Comparison of ENCODE assay signal across 15 cellular contexts in the genomic region with DNA sequence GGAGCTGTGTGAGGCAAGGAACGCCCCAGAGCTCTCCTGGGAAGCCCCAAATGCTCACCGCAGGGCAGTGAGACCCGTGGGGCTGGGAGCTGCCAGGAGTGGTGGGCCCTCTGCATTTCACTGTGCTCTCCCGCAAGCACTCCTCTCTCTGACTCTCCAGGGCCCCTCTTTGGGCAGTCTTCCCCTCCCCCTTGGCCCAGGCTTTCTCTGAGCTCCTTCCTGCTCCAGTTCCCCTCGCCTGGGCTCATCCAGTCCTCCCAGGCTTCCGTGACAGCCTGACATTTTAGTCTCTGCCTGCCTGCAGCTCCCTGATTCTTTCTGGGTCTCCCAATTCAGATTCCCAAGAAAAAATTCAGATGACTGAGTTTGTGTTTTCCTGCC. TPM values are rescaled to one million over a fixed set of nuclear protein-coding genes. Genes with fewer than 3 reads are reported as not detected.
DNase-seq lines count a peak whose midpoint lies in the region; ATAC-seq and TF ChIP-seq lines count a peak whose summit lies in the region.
"Had no signal": no experiment of that assay in that cellular context is flagged by ENCODE, and none has a peak within 500 bp of the region (broad histone marks: within the 10 kb centered on the region; RNA-seq: fewer than 3 reads in every experiment).

No MANE protein-coding gene starts in this region.

- peak overlapping the region; percentile 55; the same call in 1 of the 2 replicates for H3K9ac ChIP-seq in DND-41 (ENCODE audit: low read depth, low read length)

- intact Hi-C loops in OCI-LY7 (cut with micrococcal nuclease; ENCODE audit: unreplicated experiment) = no loop called here

- POLR2A ChIA-PET in RWPE1 (lab: Yijun Ruan, JAX; ENCODE audit: low non-redundant PET) = no interaction called here
- POLR2A ChIA-PET in OCI-LY7 (lab: Charles Lee) = no interaction called here

- H3K27ac ChIP-seq in DND-41 (ENCODE audit: low read length) (peak overlapping the region; percentile 95), cingulate gyrus (ENCODE audit: low read depth, low read length) (peak overlapping the region; percentile 92), RWPE1 (no peak overlapping the region), OCI-LY7 (ENCODE audit: low read depth, low read length, poor library complexity, severe bottlenecking) (no peak overlapping the region)
- H3K27ac ChIP-seq: heart left ventricle, prostate gland, stomach had no signal

- peak; percentile 19 for DNase-seq in DND-41
- peak; percentile 59 for DNase-seq in KBM-7
- DNase-seq in NCI-H128 (lab: John Stamatoyannopoulos, UW; ENCODE audit: unreplicated experiment) = no peak
- DNase-seq in hepatic stellate cell (ENCODE audit: low spot score) = no peak
- no peak for DNase-seq in RWPE1 (ENCODE audit: low spot score)
- no peak for DNase-seq in OCI-LY7 (ENCODE audit: low spot score)
- DNase-seq: CD4-positive, alpha-beta T cell; heart left ventricle; NCI-H2171; stimulated activated CD4-positive, alpha-beta T cell treated with anti-CD3 and anti-CD28 coated beads, Interleukin-4, amount 100 ng/mL, for 1 hour; stomach had no signal

- no TSS peak for BruUV-seq in OCI-LY7 (replicated peaks; lab: Mats Ljungman, UMichigan)

- H3K4me3 ChIP-seq in DND-41 (ENCODE audit: low read depth in 1 of 2, low read length in 2 of 2) = no peak overlapping the region
- H3K4me3 ChIP-seq in OCI-LY7 (ENCODE audit: low read depth, low read length, poor library complexity, severe bottlenecking) = no peak overlapping the region
- H3K4me3 ChIP-seq: heart left ventricle, lung, prostate gland, stomach had no signal

- H3K9me3 ChIP-seq in DND-41 (ENCODE audit: insufficient read depth, low read length, severe bottlenecking) (no peaks in the 10 kb centered on the region), OCI-LY7 (ENCODE audit: low read length) (no peaks in the 10 kb centered on the region)
- H3K9me3 ChIP-seq: prostate gland, stomach had no signal

- ATAC-seq in DND-41 (ENCODE audit: insufficient read depth, low read depth) = no peak

- H3K27me3 ChIP-seq in DND-41 (ENCODE audit: insufficient read depth, low read length, poor library complexity) = no peaks in the 10 kb centered on the region
- H3K27me3 ChIP-seq: heart left ventricle, stomach had no signal

- TF ChIP-seq CTCF in DND-41 (IDR thresholded peaks at IDR 0.05; ENCODE audit: borderline replicate concordance, extremely low read depth, low read length, poor library complexity, severe bottlenecking) (no peak), nephron (IDR thresholded peaks at IDR 0.05; ENCODE audit: unreplicated experiment in 3 of 3) (no peak), RWPE1 (conservative IDR thresholded peaks at IDR 0.05; ENCODE audit: low read depth) (no peak), OCI-LY7 (conservative IDR thresholded peaks at IDR 0.05; ENCODE audit: low read length) (no peak)

- H3K79me2 ChIP-seq in DND-41 (ENCODE audit: insufficient read depth, low read length) (no peaks in the 10 kb centered on the region), OCI-LY7 (ENCODE audit: insufficient read depth, low read depth, low read length) (no peaks in the 10 kb centered on the region)

- no peaks in the 10 kb centered on the region for H4K20me1 ChIP-seq in DND-41 (ENCODE audit: insufficient read depth, low read length)
- H4K20me1 ChIP-seq in OCI-LY7 (ENCODE audit: insufficient read depth, low read length) = no peaks in the 10 kb centered on the region

- no peaks in the 10 kb centered on the region for H3K9me3 Mint-ChIP-seq in nephron
- H3K9me3 Mint-ChIP-seq: CD4-positive, alpha-beta T cell had no signal

- H3K36me3 ChIP-seq in DND-41 (ENCODE audit: insufficient read depth, low read length) = no peaks in the 10 kb centered on the region
- no peaks in the 10 kb centered on the region for H3K36me3 ChIP-seq in OCI-LY7 (ENCODE audit: insufficient read depth, low read length)
- H3K36me3 ChIP-seq: heart left ventricle, prostate gland, stomach had no signal

- no peaks in the 10 kb centered on the region for H3K9me2 ChIP-seq in OCI-LY7 (ENCODE audit: insufficient read depth, low read length)

- peaks cover 25% of the 10 kb centered on the region for H3K4me1 Mint-ChIP-seq in nephron

- CTCF ChIA-PET in RWPE1 (lab: Yijun Ruan, JAX) (no interaction called here), OCI-LY7 (lab: Charles Lee; ENCODE audit: unreplicated experiment) (no interaction called here)

- peak overlapping the region; percentile 42 to 88 (median 84) for H3K27ac Mint-ChIP-seq in nephron
- H3K27ac Mint-ChIP-seq: CD4-positive, alpha-beta T cell had no signal

- H3K4me1 ChIP-seq in DND-41 (ENCODE audit: insufficient read depth, low read length) (peaks cover 72% of the 10 kb centered on the region), OCI-LY7 (ENCODE audit: insufficient read depth, low read length, poor library complexity, severe bottlenecking) (peaks cover 14% of the 10 kb centered on the region)
- H3K4me1 ChIP-seq: prostate gland had no signal

- in situ Hi-C loops in KBM-7 (cut with MboI; ENCODE audit: low pct_unique_long_range_greater_than_20kb, low sequenced_read_pairs) = no loop called here

- H3K4me3 Mint-ChIP-seq in nephron = peak overlapping the region in 1 of 3 experiments; percentile 41
- H3K4me3 Mint-ChIP-seq: CD4-positive, alpha-beta T cell had no signal

- H2AFZ ChIP-seq in DND-41 (ENCODE audit: low read depth, low read length) = 0 out of 2 replicates have a peak overlapping the region, but pooled peaks have one; percentile 14
- H2AFZ ChIP-seq in OCI-LY7 (ENCODE audit: low read length) = no peak overlapping the region

- no peaks in the 10 kb centered on the region for H3K36me3 Mint-ChIP-seq in nephron (ENCODE audit: low read depth)

- H3K4me2 ChIP-seq in DND-41 (ENCODE audit: insufficient read depth, low read length) (no peak overlapping the region), OCI-LY7 (ENCODE audit: low read length) (no peak overlapping the region)

- H3K27me3 Mint-ChIP-seq in nephron (ENCODE audit: low read depth) = peaks cover 7% of the 10 kb centered on the region
- H3K27me3 Mint-ChIP-seq: CD4-positive, alpha-beta T cell had no signal

RNA-seq across cellular contexts. Expression of a gene that starts 2.2 kb away (rescaled TPM):
- not detected in 2 replicates for total RNA-seq in OCI-LY7 (2014; rRNA removed; shearing (Covaris generic))
- total RNA-seq in OCI-LY7 (2022) = not detected in 2 replicates
- total RNA-seq: heart left ventricle, lung, prostate gland, stomach had no signal

Comparison
In these comparisons a context has a peak if more than half of its experiments do, and no peak if none do; other contexts are left out.
1. DNase-seq: peak in DND-41 (single experiment) and KBM-7 (single experiment); none in NCI-H128 (single experiment), hepatic stellate cell (single experiment), RWPE1 (single experiment) and OCI-LY7 (single experiment).
2. H3K27ac ChIP-seq: peak in DND-41 (single experiment) and cingulate gyrus (single experiment); none in RWPE1 (single experiment) and OCI-LY7 (single experiment).